In genomic region chrX:140091276-140091886, GRCh38 we compare ENCODE assay signal across 8 cellular contexts.
DNase-seq lines count a peak whose midpoint lies in the region; ATAC-seq and TF ChIP-seq lines count a peak whose summit lies in the region.

No MANE protein-coding gene starts in this region.

- no peaks in the 10 kb centered on the region for H3F3A ChIP-seq in PC-3 (ENCODE audit: low read length, unreplicated experiment)

- peak overlapping the region; percentile 35 for H3K4me3 Mint-ChIP-seq in activated CD4-positive, alpha-beta memory T cell treated with anti-CD3 and anti-CD28 coated beads for 36 hours
- H3K4me3 Mint-ChIP-seq in neural crest cell, result peak overlapping the region; percentile 84

- intact Hi-C loops in activated CD4-positive, alpha-beta memory T cell treated with anti-CD3 and anti-CD28 coated beads for 36 hours (cut with micrococcal nuclease), result no loop called here
- intact Hi-C loops in esophagus squamous epithelium (cut with DNase I) (no loop called here), PC-3 (cut with micrococcal nuclease) (no loop called here)

- WGBS in esophagus squamous epithelium, 2 donors, result 1 to 41% methylated on average over 11 to 13 of the region's 80 CpGs

- CTCF ChIA-PET in activated CD4-positive, alpha-beta memory T cell treated with anti-CD3 and anti-CD28 coated beads for 36 hours (lab: Charles Lee), result interaction anchor here (0.9 kb wide), 1 partner anchor 30 kb away, joined by 3 read pairs; no protein-coding TSS in a partner anchor
- CTCF ChIA-PET in PC-3 (lab: Charles Lee), result no interaction called here

- no peak overlapping the region for H3K27ac Mint-ChIP-seq in activated CD4-positive, alpha-beta memory T cell treated with anti-CD3 and anti-CD28 coated beads for 36 hours
- H3K27ac Mint-ChIP-seq in neural crest cell (ENCODE audit: unreplicated experiment), result no peak overlapping the region

- DNase-seq in activated CD4-positive, alpha-beta memory T cell treated with anti-CD3 and anti-CD28 coated beads for 36 hours, result peak; percentile 43
- DNase-seq in esophagus squamous epithelium (lab: John Stamatoyannopoulos, UW) (no peak), neural crest cell (ENCODE audit: low read depth, low spot score) (peak; percentile 48), Karpas-422 (no peak), PC-3 (no peak), NAMALWA (ENCODE audit: low spot score) (no peak)

- H3K4me2 ChIP-seq in Karpas-422 (ENCODE audit: low read depth, low read length, poor library complexity, severe bottlenecking), result no peak overlapping the region
- H3K4me2 ChIP-seq in PC-3 (ENCODE audit: low read length), result no peak overlapping the region

- H3K4me1 ChIP-seq in esophagus squamous epithelium, result peaks cover 0 to 8% (median 0%) of the 10 kb centered on the region in 3 donors
- H3K4me1 ChIP-seq in Karpas-422 (ENCODE audit: low read length), result no peaks in the 10 kb centered on the region
- no peaks in the 10 kb centered on the region for H3K4me1 ChIP-seq in PC-3 (ENCODE audit: insufficient read depth, low read length)

- H3K79me2 ChIP-seq in Karpas-422 (ENCODE audit: low read length), result no peaks in the 10 kb centered on the region
- no peaks in the 10 kb centered on the region for H3K79me2 ChIP-seq in PC-3 (ENCODE audit: low read length)

- H3K9me3 Mint-ChIP-seq in activated CD4-positive, alpha-beta memory T cell treated with anti-CD3 and anti-CD28 coated beads for 36 hours, result no peaks in the 10 kb centered on the region
- H3K9me3 Mint-ChIP-seq in neural crest cell, result no peaks in the 10 kb centered on the region

- H3K9ac ChIP-seq in Karpas-422 (ENCODE audit: low read length) (no peak overlapping the region), PC-3 (ENCODE audit: low read length) (no peak overlapping the region)

- H3K4me3 ChIP-seq in esophagus squamous epithelium (peak overlapping the region in 3 of 4 donors; percentile 24 to 59 (median 41)), Karpas-422 (ENCODE audit: low read length) (no peak overlapping the region), PC-3 (ENCODE audit: low read length) (no peak overlapping the region)

- peak; percentile 48 for ATAC-seq in GM18517 (IDR thresholded peaks at IDR 0.05; ENCODE audit: unreplicated experiment)
- peak; percentile 71 for ATAC-seq in HG02943 (IDR thresholded peaks at IDR 0.05; ENCODE audit: low read depth, unreplicated experiment)
- ATAC-seq in PC-3, result no peak; the same call in 1 of the 2 replicates

- H3K27me3 Mint-ChIP-seq in activated CD4-positive, alpha-beta memory T cell treated with anti-CD3 and anti-CD28 coated beads for 36 hours, result peaks cover 8% of the 10 kb centered on the region
- H3K27me3 Mint-ChIP-seq in neural crest cell (ENCODE audit: low read depth), result peaks cover 26% of the 10 kb centered on the region

- no peak for TF ChIP-seq CTCF in esophagus squamous epithelium (IDR thresholded peaks at IDR 0.05)
- no peak for TF ChIP-seq CTCF in neural crest cell (conservative IDR thresholded peaks at IDR 0.05)
- no peak for TF ChIP-seq CTCF in PC-3 (conservative IDR thresholded peaks at IDR 0.05; ENCODE audit: low read depth, low read length)

- H3K9me3 ChIP-seq in esophagus squamous epithelium, result no peaks in the 10 kb centered on the region
- no peaks in the 10 kb centered on the region; the same call in 1 of the 2 replicates for H3K9me3 ChIP-seq in Karpas-422 (ENCODE audit: low read length)
- no peaks in the 10 kb centered on the region for H3K9me3 ChIP-seq in PC-3 (ENCODE audit: low read length)

- H4K20me1 ChIP-seq in Karpas-422 (ENCODE audit: insufficient read depth, low read depth, low read length) (no peaks in the 10 kb centered on the region), PC-3 (ENCODE audit: low read length) (no peaks in the 10 kb centered on the region)

- H2AFZ ChIP-seq in Karpas-422 (ENCODE audit: low read length) (no peak overlapping the region), PC-3 (ENCODE audit: low read length) (no peak overlapping the region)

- no TSS peak for BruUV-seq in PC-3 (replicated peaks; lab: Mats Ljungman, UMichigan)

- H3K27me3 ChIP-seq in esophagus squamous epithelium (peaks cover 0 to 23% (median 4%) of the 10 kb centered on the region in 4 donors), Karpas-422 (ENCODE audit: low read length) (no peaks in the 10 kb centered on the region), PC-3 (ENCODE audit: low read length) (peaks cover 64% of the 10 kb centered on the region)

- no peak for TF ChIP-seq POLR2A in esophagus squamous epithelium (IDR thresholded peaks at IDR 0.05)

- H3K36me3 Mint-ChIP-seq in activated CD4-positive, alpha-beta memory T cell treated with anti-CD3 and anti-CD28 coated beads for 36 hours, result no peaks in the 10 kb centered on the region
- no peaks in the 10 kb centered on the region for H3K36me3 Mint-ChIP-seq in neural crest cell (ENCODE audit: low read depth)

- POLR2A ChIA-PET in activated CD4-positive, alpha-beta memory T cell treated with anti-CD3 and anti-CD28 coated beads for 36 hours (lab: Charles Lee), result no interaction called here
- POLR2A ChIA-PET in PC-3 (lab: Charles Lee; ENCODE audit: unreplicated experiment), result no interaction called here

- H3K9me2 ChIP-seq in Karpas-422 (replicated peaks; ENCODE audit: insufficient read depth, low read length) (no peaks in the 10 kb centered on the region), PC-3 (replicated peaks; ENCODE audit: low read length) (no peaks in the 10 kb centered on the region)

- no peaks in the 10 kb centered on the region for H3K4me1 Mint-ChIP-seq in activated CD4-positive, alpha-beta memory T cell treated with anti-CD3 and anti-CD28 coated beads for 36 hours (ENCODE audit: low read depth)
- H3K4me1 Mint-ChIP-seq in neural crest cell, result peaks cover 55% of the 10 kb centered on the region

- H3K27ac ChIP-seq in esophagus squamous epithelium (no peak overlapping the region), Karpas-422 (ENCODE audit: low read length) (no peak overlapping the region), PC-3 (ENCODE audit: low read length) (no peak overlapping the region)

- H3K36me3 ChIP-seq in esophagus squamous epithelium (no peaks in the 10 kb centered on the region), Karpas-422 (ENCODE audit: insufficient read depth, low read length) (no peaks in the 10 kb centered on the region), PC-3 (ENCODE audit: low read depth, low read length) (no peaks in the 10 kb centered on the region)

Comparison
In these comparisons a context has a peak if more than half of its experiments do, and no peak if none do; other contexts are left out.
1. DNase-seq: peak in activated CD4-positive, alpha-beta memory T cell treated with anti-CD3 and anti-CD28 coated beads for 36 hours (single experiment) and neural crest cell (single experiment); none in esophagus squamous epithelium (single experiment), Karpas-422 (single experiment), PC-3 (single experiment) and NAMALWA (single experiment).
2. H3K4me3 ChIP-seq: peak in esophagus squamous epithelium (3 of 4); none in Karpas-422 (single experiment) and PC-3 (single experiment).